16 cellular contexts compared by ENCODE assay signal in the genomic region with DNA sequence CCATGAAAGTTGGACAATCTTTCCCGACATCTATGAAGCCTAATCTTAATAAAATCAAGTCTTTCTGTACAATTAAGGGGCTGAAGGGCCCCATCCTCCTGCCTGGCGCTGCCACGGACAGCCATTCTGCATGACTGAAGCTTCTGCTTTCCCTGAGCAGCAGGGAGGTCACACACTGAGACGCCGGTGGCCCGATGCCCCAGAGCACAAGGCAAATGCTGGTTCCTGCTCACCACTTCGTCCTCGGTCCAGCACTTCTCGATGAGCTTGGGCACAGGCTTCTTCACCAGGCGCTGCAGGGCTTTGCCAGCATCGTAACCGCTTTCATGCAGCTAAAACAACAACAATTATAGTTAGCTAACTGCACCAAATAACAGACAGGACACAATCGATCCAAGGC.
DNase-seq lines count a peak whose midpoint lies in the region; ATAC-seq and TF ChIP-seq lines count a peak whose summit lies in the region.
"Had no signal": no experiment of that assay in that cellular context is flagged by ENCODE, and none has a peak within 500 bp of the region (broad histone marks: within the 10 kb centered on the region; RNA-seq: fewer than 3 reads in every experiment).

No MANE protein-coding gene starts in this region.

- H3K4me3 Mint-ChIP-seq in endodermal cell, result no peak overlapping the region
- no peak overlapping the region for H3K4me3 Mint-ChIP-seq in neural progenitor cell
- H3K4me3 Mint-ChIP-seq: activated CD8-positive, alpha-beta memory T cell treated with anti-CD3 and anti-CD28 coated beads, Interleukin-2, amount 10 ng/mL, durations not matched to agents 7 days and 5 days; activated naive CD4-positive, alpha-beta T cell treated with anti-CD3 and anti-CD28 coated beads for 36 hours had no signal

- H3K9ac ChIP-seq in endodermal cell (ENCODE audit: extremely low read depth, low read length, poor library complexity, severe bottlenecking) (no peak overlapping the region), neural progenitor cell (no peak overlapping the region)
- H3K9ac ChIP-seq: KMS-11 had no signal

- H3K9me3 ChIP-seq in left ventricle myocardium inferior (replicated peaks) (no peaks in the 10 kb centered on the region), endodermal cell (ENCODE audit: control insufficient read depth, low read length) (no peaks in the 10 kb centered on the region), neural progenitor cell (ENCODE audit: low read depth) (no peaks in the 10 kb centered on the region), vagina (no peaks in the 10 kb centered on the region)
- H3K9me3 ChIP-seq: A549 had no signal

- peak overlapping the region; percentile 87 for H3K27ac ChIP-seq in left ventricle myocardium inferior (replicated peaks)
- H3K27ac ChIP-seq in endodermal cell (ENCODE audit: low read depth, low read length), result no peak overlapping the region
- H3K27ac ChIP-seq in neural progenitor cell, result peak overlapping the region; percentile 47
- peak overlapping the region; percentile 77 for H3K27ac ChIP-seq in vagina
- H3K27ac ChIP-seq: A549, KMS-11, WERI-Rb-1 had no signal

- H3K4me1 Mint-ChIP-seq in endodermal cell, result peaks cover 54% of the 10 kb centered on the region
- peaks cover 73% of the 10 kb centered on the region for H3K4me1 Mint-ChIP-seq in neural progenitor cell
- H3K4me1 Mint-ChIP-seq: activated CD8-positive, alpha-beta memory T cell treated with anti-CD3 and anti-CD28 coated beads, Interleukin-2, amount 10 ng/mL, durations not matched to agents 7 days and 5 days had no signal

- no peak for TF ChIP-seq POLR2A in vagina (IDR thresholded peaks at IDR 0.05)

- H3K36me3 ChIP-seq in left ventricle myocardium inferior, result peaks cover 3% of the 10 kb centered on the region
- H3K36me3 ChIP-seq in endodermal cell (ENCODE audit: control insufficient read depth, insufficient read depth, low read length), result peaks cover 41% of the 10 kb centered on the region
- H3K36me3 ChIP-seq in neural progenitor cell, result no peaks in the 10 kb centered on the region
- H3K36me3 ChIP-seq in vagina, result no peaks in the 10 kb centered on the region

- peaks cover 21% of the 10 kb centered on the region for H4K20me1 ChIP-seq in neural progenitor cell (ENCODE audit: low read depth)

- no peak overlapping the region for H3K4me3 ChIP-seq in left ventricle myocardium inferior
- H3K4me3 ChIP-seq in endodermal cell (ENCODE audit: low read length), result no peak overlapping the region
- H3K4me3 ChIP-seq in neural progenitor cell, result no peak overlapping the region
- peak overlapping the region in 1 of 2 donors; percentile 11 for H3K4me3 ChIP-seq in vagina
- H3K4me3 ChIP-seq: A549 had no signal

- peak overlapping the region; percentile 60 for H3K27ac Mint-ChIP-seq in endodermal cell
- H3K27ac Mint-ChIP-seq in neural progenitor cell, result no peak overlapping the region
- H3K27ac Mint-ChIP-seq: activated CD8-positive, alpha-beta memory T cell treated with anti-CD3 and anti-CD28 coated beads, Interleukin-2, amount 10 ng/mL, durations not matched to agents 7 days and 5 days; activated naive CD4-positive, alpha-beta T cell treated with anti-CD3 and anti-CD28 coated beads for 36 hours had no signal

- ATAC-seq in Right ventricle myocardium inferior (no peak), HG02840 (IDR thresholded peaks at IDR 0.05; ENCODE audit: low FRiP score, unreplicated experiment) (no peak)
- ATAC-seq: activated CD8-positive, alpha-beta memory T cell treated with anti-CD3 and anti-CD28 coated beads, Interleukin-2, amount 10 ng/mL, durations not matched to agents 7 days and 5 days; left cardiac atrium had no signal

- H3K79me2 ChIP-seq in neural progenitor cell (ENCODE audit: low read depth), result peaks cover 40% of the 10 kb centered on the region

- no peaks in the 10 kb centered on the region for H3K27me3 ChIP-seq in left ventricle myocardium inferior (ENCODE audit: low read depth)
- H3K27me3 ChIP-seq in endodermal cell (ENCODE audit: control insufficient read depth, insufficient read depth, low read length, poor library complexity, severe bottlenecking), result no peaks in the 10 kb centered on the region
- no peaks in the 10 kb centered on the region for H3K27me3 ChIP-seq in neural progenitor cell
- no peaks in the 10 kb centered on the region for H3K27me3 ChIP-seq in vagina

- intact Hi-C loops in left ventricle myocardium inferior (cut with micrococcal nuclease), result no loop called here
- intact Hi-C loops in Right ventricle myocardium inferior (cut with DNase I), result no loop called here
- intact Hi-C loops in vagina (cut with DNase I), result no loop called here

- peaks cover 56% of the 10 kb centered on the region for H3K4me1 ChIP-seq in left ventricle myocardium inferior
- H3K4me1 ChIP-seq in endodermal cell (ENCODE audit: control insufficient read depth, insufficient read depth, low read length), result peaks cover 20% of the 10 kb centered on the region
- peaks cover 55% of the 10 kb centered on the region for H3K4me1 ChIP-seq in neural progenitor cell
- peaks cover 61% of the 10 kb centered on the region for H3K4me1 ChIP-seq in vagina

- H3K9me3 Mint-ChIP-seq in endodermal cell (no peaks in the 10 kb centered on the region), neural progenitor cell (no peaks in the 10 kb centered on the region)
- H3K9me3 Mint-ChIP-seq: activated naive CD4-positive, alpha-beta T cell treated with anti-CD3 and anti-CD28 coated beads for 36 hours had no signal

- no peak overlapping the region for H2AFZ ChIP-seq in neural progenitor cell (replicated peaks)

- TF ChIP-seq CTCF in left ventricle myocardium inferior (IDR thresholded peaks at IDR 0.05; ENCODE audit: borderline replicate concordance), result no peak
- TF ChIP-seq CTCF in endodermal cell (conservative IDR thresholded peaks at IDR 0.05), result no peak
- TF ChIP-seq CTCF in neural progenitor cell (IDR thresholded peaks at IDR 0.05), result no peak
- no peak for TF ChIP-seq CTCF in vagina (IDR thresholded peaks at IDR 0.05)

- H3K4me2 ChIP-seq in neural progenitor cell, result no peak overlapping the region
- H3K4me2 ChIP-seq: A549, KMS-11 had no signal

- no peak for DNase-seq in left ventricle myocardium inferior
- DNase-seq in Right ventricle myocardium inferior (ENCODE audit: missing footprints), result no peak
- DNase-seq in endodermal cell, result no peak
- no peak for DNase-seq in neural progenitor cell (ENCODE audit: low spot score)
- no peak for DNase-seq in vagina (ENCODE audit: extremely low spot score in 2 of 2)
- DNase-seq in activated naive CD4-positive, alpha-beta T cell treated with Interleukin-2 at 50 U/mL for 16 hours, result no peak
- DNase-seq in NK-92 (lab: John Stamatoyannopoulos, UW; ENCODE audit: unreplicated experiment), result no peak
- DNase-seq: activated CD8-positive, alpha-beta memory T cell treated with anti-CD3 and anti-CD28 coated beads, Interleukin-2, amount 10 ng/mL, durations not matched to agents 7 days and 5 days; activated naive CD4-positive, alpha-beta T cell treated with anti-CD3 and anti-CD28 coated beads for 36 hours; left cardiac atrium; NCI-H1436 treated with DMSO at 0.1 percent for 48 hours; stimulated activated CD4-positive, alpha-beta T cell treated with anti-CD3 and anti-CD28 coated beads, Interleukin-2, amount 100 ng/mL, for 24 hours; WERI-Rb-1 had no signal

- H3K36me3 Mint-ChIP-seq in endodermal cell (ENCODE audit: low read depth) (peaks cover 11% of the 10 kb centered on the region), neural progenitor cell (peaks cover 25% of the 10 kb centered on the region)
- H3K36me3 Mint-ChIP-seq: activated CD8-positive, alpha-beta memory T cell treated with anti-CD3 and anti-CD28 coated beads, Interleukin-2, amount 10 ng/mL, durations not matched to agents 7 days and 5 days had no signal

- H3F3A ChIP-seq in neural progenitor cell (ENCODE audit: low read depth), result peaks cover 50% of the 10 kb centered on the region

- 84 to 87% methylated on average over 8 to 13 of the region's 13 CpGs for WGBS in endodermal cell (ENCODE audit: insufficient coverage in 1 of 2, insufficient read length in 1 of 2), 2 experiments

- H3K27me3 Mint-ChIP-seq in endodermal cell (ENCODE audit: insufficient read depth), result no peaks in the 10 kb centered on the region
- H3K27me3 Mint-ChIP-seq in neural progenitor cell (ENCODE audit: insufficient read depth, low read depth), result peaks cover 2% of the 10 kb centered on the region
- H3K27me3 Mint-ChIP-seq: activated CD8-positive, alpha-beta memory T cell treated with anti-CD3 and anti-CD28 coated beads, Interleukin-2, amount 10 ng/mL, durations not matched to agents 7 days and 5 days had no signal
